In the genomic region with DNA sequence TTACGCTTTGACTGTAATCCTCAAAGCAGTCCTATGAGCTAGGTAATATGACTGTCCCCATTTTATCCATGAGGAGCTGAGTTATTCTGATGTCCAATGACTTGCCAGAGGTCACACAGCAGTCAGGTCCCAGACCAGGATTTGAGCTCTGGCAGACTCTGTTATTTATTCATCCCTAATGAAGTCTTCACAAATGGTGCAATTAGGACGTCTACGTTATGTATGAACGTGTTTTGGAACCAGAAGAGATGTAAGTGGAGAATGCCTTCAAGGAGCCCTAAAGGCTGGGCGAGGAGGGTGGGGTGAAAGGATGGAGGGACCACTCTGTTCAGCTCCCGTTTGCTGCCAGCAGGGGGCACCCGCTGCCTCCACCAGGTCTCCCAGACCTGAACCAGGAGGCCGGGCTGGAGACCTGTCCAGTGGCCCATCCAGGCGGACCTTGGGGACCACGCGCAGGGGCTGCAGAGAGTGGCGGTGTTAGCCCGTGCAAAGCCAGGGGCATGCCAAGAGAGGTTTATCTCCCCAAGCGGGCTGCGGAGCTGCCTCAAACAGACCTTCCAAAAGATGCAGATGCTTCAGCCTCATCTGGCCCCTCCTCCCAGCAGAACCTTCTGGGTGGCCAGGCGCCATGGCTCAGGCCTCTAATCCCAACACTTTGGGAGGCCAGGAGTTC, we compare ENCODE assay signal across 8 cellular contexts. TPM values are rescaled to one million over a fixed set of nuclear protein-coding genes. Genes with fewer than 3 reads are reported as not detected.
A peak's percentile ranks its signal among the peaks of the same experiment; 100 is the strongest.
DNase-seq lines count a peak whose midpoint lies in the region; ATAC-seq and TF ChIP-seq lines count a peak whose summit lies in the region.

No MANE protein-coding gene starts in this region.

- TF ChIP-seq CTCF in GM06990 (IDR thresholded peaks at IDR 0.05; ENCODE audit: insufficient read depth, low read length, poor library complexity, severe bottlenecking) (peak; percentile 96), LNCAP (IDR thresholded peaks at IDR 0.05) (peak; percentile 91), heart left ventricle (IDR thresholded peaks at IDR 0.05) (peak; percentile 52 to 84 (median 74)), retinal pigment epithelial cell (conservative IDR thresholded peaks at IDR 0.05; ENCODE audit: low read depth, low read length) (peak; percentile 90)

- no peaks in the 10 kb centered on the region for H3K36me3 ChIP-seq in GM06990 (ENCODE audit: control insufficient read depth, insufficient read depth, low read length)
- no peaks in the 10 kb centered on the region for H3K36me3 ChIP-seq in heart left ventricle

- peaks cover 0 to 6% (median 0%) of the 10 kb centered on the region in 12 donors for H3K4me1 ChIP-seq in heart left ventricle

- no peak overlapping the region for H3K27ac ChIP-seq in heart left ventricle

- peak in 3 of 4 donors; percentile 83 to 85 (median 84) for ATAC-seq in heart left ventricle
- ATAC-seq in HG03039 (IDR thresholded peaks at IDR 0.05; ENCODE audit: unreplicated experiment) = no peak
- ATAC-seq in GM21360 (IDR thresholded peaks at IDR 0.05; ENCODE audit: unreplicated experiment) = no peak

- TF ChIP-seq POLR2A in heart left ventricle (IDR thresholded peaks at IDR 0.05) = no peak

- H3K27me3 ChIP-seq in GM06990 (replicated peaks; ENCODE audit: control insufficient read depth, insufficient read depth, low read length) = no peaks in the 10 kb centered on the region
- H3K27me3 ChIP-seq in heart left ventricle = peaks cover 0 to 57% (median 4%) of the 10 kb centered on the region in 9 donors

- no peak overlapping the region for H3K4me3 ChIP-seq in GM06990 (replicated peaks; ENCODE audit: low read depth, low read length)
- H3K4me3 ChIP-seq in heart left ventricle = no peak overlapping the region
- H3K4me3 ChIP-seq in retinal pigment epithelial cell (ENCODE audit: low read length) = no peak overlapping the region

- 8 to 11% (median 9%) methylated on average over 13 to 16 of the region's 16 CpGs for WGBS in heart left ventricle, 4 donors

- DNase-seq in GM06990 (ENCODE audit: extremely low read depth, insufficient read length) = peak; percentile 69
- peak; percentile 36 to 56 for DNase-seq in SW 1271 (lab: John Stamatoyannopoulos, UW)
- DNase-seq in activated naive CD4-positive, alpha-beta T cell treated with anti-CD3 and anti-CD28 coated beads, Interleukin-2, amount 50 U/mL, for 16 hours = peak; percentile 78
- DNase-seq in heart left ventricle = peak; percentile 54 to 88 (median 73)
- no peak for DNase-seq in retinal pigment epithelial cell (ENCODE audit: low read depth)

- H3K9me3 ChIP-seq in heart left ventricle = no peaks in the 10 kb centered on the region

- intact Hi-C loops in heart left ventricle (cut with DNase I) = loop anchor here in 1 of 10 donors (1.0 kb wide), 1 partner anchor 27 kb away; no protein-coding TSS in a partner anchor

RNA-seq across cellular contexts. Expression of a gene that starts 15.2 kb away (rescaled TPM):
- 10 to 100 TPM in 3 of 9 donors, 1 to 10 TPM in 6; 5.6 to 14.9 (median 8.5) TPM for total RNA-seq in heart left ventricle
- polyA plus RNA-seq in heart left ventricle = 1 to 10 TPM; 7.0 TPM

RNA-seq across cellular contexts. Expression of a gene that starts 21.5 kb away (rescaled TPM):
- total RNA-seq in heart left ventricle = 10 to 100 TPM in 1 of 9 donors, 1 to 10 TPM in 5, under 1 TPM in 3; 0.35 to 15.8 (median 1.1) TPM
- under 1 TPM; 0.19 to 0.49 TPM for polyA plus RNA-seq in heart left ventricle

RNA-seq across cellular contexts. Expression of a gene that starts 41.8 kb away (rescaled TPM):
- total RNA-seq in heart left ventricle = 1 to 10 TPM in 2 of 9 donors, under 1 TPM in 1, not detected in 6; 0.73 to 1.7 (median 1.2) TPM
- polyA plus RNA-seq in heart left ventricle = not detected

RNA-seq across cellular contexts. Expression of a gene that starts 52.8 kb away (rescaled TPM):
- 10 to 100 TPM; 22.2 to 40.2 (median 28.2) TPM for total RNA-seq in heart left ventricle
- 10 to 100 TPM; 17.5 to 31.1 TPM for polyA plus RNA-seq in heart left ventricle

Comparison
In these comparisons a context has a peak if more than half of its experiments do, and no peak if none do; other contexts are left out.
1. ATAC-seq: peak in heart left ventricle (3 of 4); none in HG03039 (single experiment) and GM21360 (single experiment).
2. Peak in every context shown above with its lines, with median percentiles within 50 percentile points of each other: CTCF ChIP-seq.